Comparison of ENCODE assay signal across 18 cellular contexts in genomic region chr12:108807996-108808725, GRCh38. TPM values are rescaled to one million over a fixed set of nuclear protein-coding genes. Genes with fewer than 3 reads are reported as not detected.
DNase-seq lines count a peak whose midpoint lies in the region; TF ChIP-seq lines count a peak whose summit lies in the region.
"Had no signal": no experiment of that assay in that cellular context is flagged by ENCODE, and none has a peak within 500 bp of the region (broad histone marks: within the 10 kb centered on the region; RNA-seq: fewer than 3 reads in every experiment).

No MANE protein-coding gene starts in this region.

- WGBS in GM23248 (ENCODE audit: low coverage in 1 of 2, low lambda C conversion rate in 2 of 2, missing lambda C conversion rate in 2 of 2), 2 experiments, result 87 to 88% methylated on average over 15 of the region's 15 CpGs
- WGBS in hepatocyte (ENCODE audit: low lambda C conversion rate, missing lambda C conversion rate), result 91% methylated on average over 15 of the region's 15 CpGs

- H3K4me3 ChIP-seq in AG10803 (ENCODE audit: low read length) (no peak overlapping the region), GM23248 (no peak overlapping the region), WERI-Rb-1 (ENCODE audit: low read depth, low read length) (no peak overlapping the region), hepatocyte (no peak overlapping the region)
- H3K4me3 ChIP-seq: ovary had no signal

- no peak overlapping the region for H2AFZ ChIP-seq in GM23248
- no peak overlapping the region for H2AFZ ChIP-seq in hepatocyte

- H3K9me3 Mint-ChIP-seq in neural crest cell, result no peaks in the 10 kb centered on the region
- H3K9me3 Mint-ChIP-seq: activated CD4-positive, alpha-beta T cell treated with anti-CD3 and anti-CD28 coated beads, Interleukin-2, amount 10 ng/mL, durations not matched to agents 24 days and 14 days had no signal

- in situ Hi-C loops in GM23248 (cut with MboI), result loop anchor here (10.0 kb wide), 2 partner anchors 143 to 243 kb away; partner anchors contain the start of genes ISCU and SART3

- peaks cover 35% of the 10 kb centered on the region for H3K4me1 ChIP-seq in GM23248 (ENCODE audit: insufficient read depth)
- H3K4me1 ChIP-seq in hepatocyte (ENCODE audit: insufficient read depth), result peaks cover 17% of the 10 kb centered on the region
- H3K4me1 ChIP-seq: BE2C had no signal

- H3K4me3 Mint-ChIP-seq in neural crest cell, result no peak overlapping the region
- H3K4me3 Mint-ChIP-seq: activated CD4-positive, alpha-beta T cell treated with anti-CD3 and anti-CD28 coated beads, Interleukin-2, amount 10 ng/mL, durations not matched to agents 24 days and 14 days had no signal

- TF ChIP-seq CTCF in AG10803 (conservative IDR thresholded peaks at IDR 0.05; ENCODE audit: low read length), result no peak
- TF ChIP-seq CTCF in WERI-Rb-1 (IDR thresholded peaks at IDR 0.05; ENCODE audit: low read depth, low read length), result no peak
- no peak for TF ChIP-seq CTCF in neural crest cell (conservative IDR thresholded peaks at IDR 0.05)
- no peak for TF ChIP-seq CTCF in hepatocyte (IDR thresholded peaks at IDR 0.05; ENCODE audit: poor library complexity)

- peaks cover 51% of the 10 kb centered on the region for H3F3A ChIP-seq in GM23248 (ENCODE audit: insufficient read depth)

- peak overlapping the region; percentile 36 for H3K27ac Mint-ChIP-seq in neural crest cell (ENCODE audit: unreplicated experiment)
- H3K27ac Mint-ChIP-seq: activated CD4-positive, alpha-beta T cell treated with anti-CD3 and anti-CD28 coated beads, Interleukin-2, amount 10 ng/mL, durations not matched to agents 24 days and 14 days had no signal

- H3K36me3 Mint-ChIP-seq in neural crest cell (ENCODE audit: low read depth), result peaks cover 13% of the 10 kb centered on the region

- no peaks in the 10 kb centered on the region for H3K9me2 ChIP-seq in GM23248 (ENCODE audit: insufficient read depth)
- H3K9me2 ChIP-seq in hepatocyte (replicated peaks; ENCODE audit: insufficient read depth), result no peaks in the 10 kb centered on the region

- H3K36me3 ChIP-seq in GM23248 (ENCODE audit: low read depth) (peaks cover 60% of the 10 kb centered on the region), WERI-Rb-1 (peaks cover 74% of the 10 kb centered on the region), hepatocyte (replicated peaks; ENCODE audit: insufficient read depth, low read depth) (no peaks in the 10 kb centered on the region)
- H3K36me3 ChIP-seq: ovary had no signal

- H3K9me3 ChIP-seq in GM23248 (ENCODE audit: low read depth) (no peaks in the 10 kb centered on the region), WERI-Rb-1 (ENCODE audit: severe bottlenecking) (no peaks in the 10 kb centered on the region), hepatocyte (ENCODE audit: low read depth) (no peaks in the 10 kb centered on the region)
- H3K9me3 ChIP-seq: BE2C, ovary had no signal

- peak; percentile 19 for DNase-seq in AG10803 (ENCODE audit: low read depth)
- DNase-seq in GM23248, result peak; percentile 8
- DNase-seq in WERI-Rb-1, result peak; percentile 75
- DNase-seq in neural crest cell (ENCODE audit: low read depth, low spot score), result no peak
- DNase-seq in hepatocyte (ENCODE audit: low spot score), result no peak
- DNase-seq in NCI-H510A (lab: John Stamatoyannopoulos, UW), result no peak
- DNase-seq in mucosa of gallbladder (ENCODE audit: low spot score), result no peak
- DNase-seq: activated CD4-positive, alpha-beta T cell treated with anti-CD3 and anti-CD28 coated beads, Interleukin-2, amount 10 ng/mL, durations not matched to agents 24 days and 14 days; activated naive CD4-positive, alpha-beta T cell treated with anti-CD3 and anti-CD28 coated beads, Interleukin-2, amount 50 U/mL, for 16 hours; BE2C; Calu3; GDM1; left colon; NCI-H187; NCI-H446 treated with DMSO at 0.1 percent for 48 hours; ovary; stimulated activated CD4-positive, alpha-beta T cell treated with anti-CD3 and anti-CD28 coated beads, Interleukin-2, amount 100 ng/mL, for 48 hours; SW 1271 had no signal

- peaks cover 59% of the 10 kb centered on the region for H3K79me2 ChIP-seq in GM23248 (ENCODE audit: insufficient read depth)
- H3K79me2 ChIP-seq in hepatocyte, result no peaks in the 10 kb centered on the region

- H3K27ac ChIP-seq in GM23248 (peak overlapping the region; percentile 1; the same call in 1 of the 2 replicates), WERI-Rb-1 (peak overlapping the region; percentile 62), hepatocyte (no peak overlapping the region)
- H3K27ac ChIP-seq: ovary had no signal

- H3K4me2 ChIP-seq in GM23248 (ENCODE audit: unreplicated experiment) (no peak overlapping the region), hepatocyte (no peak overlapping the region)

- H4K20me1 ChIP-seq in GM23248 (ENCODE audit: insufficient read depth), result no peaks in the 10 kb centered on the region
- H4K20me1 ChIP-seq in hepatocyte (ENCODE audit: insufficient read depth, poor library complexity, severe bottlenecking), result no peaks in the 10 kb centered on the region

- no peak overlapping the region for H3K9ac ChIP-seq in GM23248

- H3K27me3 ChIP-seq in GM23248 (replicated peaks; ENCODE audit: insufficient read depth) (no peaks in the 10 kb centered on the region), WERI-Rb-1 (ENCODE audit: insufficient read depth, low read depth, severe bottlenecking) (no peaks in the 10 kb centered on the region), hepatocyte (no peaks in the 10 kb centered on the region)
- H3K27me3 ChIP-seq: BE2C, ovary had no signal

- peaks cover 23% of the 10 kb centered on the region for H3K4me1 Mint-ChIP-seq in neural crest cell

- H3K27me3 Mint-ChIP-seq in neural crest cell (ENCODE audit: low read depth), result no peaks in the 10 kb centered on the region
- H3K27me3 Mint-ChIP-seq: activated CD4-positive, alpha-beta T cell treated with anti-CD3 and anti-CD28 coated beads, Interleukin-2, amount 10 ng/mL, durations not matched to agents 24 days and 14 days had no signal

RNA-seq across cellular contexts. Expression of gene SSH1, which starts 49.2 kb away (rescaled TPM):
- total RNA-seq in GM23248 (2014; rRNA removed; shearing (Covaris generic)), result 21.9 and 33.5 TPM in 2 replicates
- polyA plus RNA-seq in GM23248 (2016; fragmentation: Nextera tagmentation; extraction: Ambion mirVana) (44.0 and 49.0 TPM in 2 replicates), hepatocyte (7.4 and 12.2 TPM in 2 replicates)
- total RNA-seq in neural crest cell (32.9 and 34.3 TPM in 2 replicates), hepatocyte (8.2 and 8.9 TPM in 2 replicates), mucosa of gallbladder (60.1 TPM)

Comparison
In these comparisons a context has a peak if more than half of its experiments do, and no peak if none do; other contexts are left out.
1. DNase-seq: peak in AG10803 (single experiment), GM23248 (single experiment) and WERI-Rb-1 (single experiment); none in neural crest cell (single experiment), hepatocyte (single experiment), NCI-H510A (single experiment) and mucosa of gallbladder (single experiment).